ENCODE assay signal across 13 cellular contexts in the genomic region with DNA sequence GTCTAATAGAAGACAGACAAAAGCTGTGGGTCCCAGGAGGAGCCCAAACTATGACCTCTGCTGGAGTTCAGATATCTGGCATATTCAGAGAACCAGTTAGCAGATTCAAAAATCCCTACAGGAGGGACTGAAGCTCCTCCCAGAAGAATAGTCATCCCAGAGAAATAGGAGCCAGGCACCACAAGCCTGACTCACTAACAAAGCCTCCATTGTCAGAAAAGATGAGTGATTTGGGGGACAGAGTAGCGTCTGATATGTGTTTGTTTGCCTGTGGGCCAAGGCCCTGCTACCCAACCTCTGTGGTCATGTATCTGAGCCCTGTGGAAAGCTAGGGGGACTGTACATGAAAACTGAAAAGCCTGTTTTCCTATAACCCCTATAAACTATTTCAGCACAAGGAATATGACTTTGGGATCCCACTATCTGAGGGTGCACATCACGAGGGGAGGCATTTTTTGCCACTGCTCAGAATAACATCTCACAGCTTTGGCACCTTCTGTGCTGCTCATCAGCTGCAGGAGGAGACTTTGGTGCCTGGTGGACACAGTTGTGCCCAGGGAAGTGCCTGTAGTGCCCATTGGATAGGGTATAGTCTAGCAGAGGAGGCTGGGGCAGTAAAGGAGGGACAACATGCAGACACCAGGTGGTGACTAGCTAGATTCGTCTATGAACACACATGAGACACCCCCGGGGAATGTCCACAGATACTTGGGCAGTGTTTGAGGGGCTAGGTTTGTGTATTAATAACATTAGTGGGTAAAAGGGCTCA. TPM values are rescaled to one million over a fixed set of nuclear protein-coding genes. Genes with fewer than 3 reads are reported as not detected.
DNase-seq lines count a peak whose midpoint lies in the region; ATAC-seq and TF ChIP-seq lines count a peak whose summit lies in the region.
"Had no signal": no experiment of that assay in that cellular context is flagged by ENCODE, and none has a peak within 500 bp of the region (broad histone marks: within the 10 kb centered on the region; RNA-seq: fewer than 3 reads in every experiment).

No MANE protein-coding gene starts in this region.

- H3K4me3 ChIP-seq in A673 (ENCODE audit: low read depth, low read length, poor library complexity, severe bottlenecking) (no peak overlapping the region), PC-9 (no peak overlapping the region), Caco-2 (ENCODE audit: low read depth, low read length) (no peak overlapping the region)
- H3K4me3 ChIP-seq: skin epidermis, tibial artery had no signal

- no peaks in the 10 kb centered on the region for H3K79me2 ChIP-seq in PC-9 (ENCODE audit: low read depth)

- H3K27me3 Mint-ChIP-seq in Caco-2 (ENCODE audit: insufficient read depth, unreplicated experiment), result peaks cover 2% of the 10 kb centered on the region
- H3K27me3 Mint-ChIP-seq in immature natural killer cell (ENCODE audit: low read depth in 3 of 3), result peaks cover 2 to 12% (median 3%) of the 10 kb centered on the region in 3 donors

- H3K36me3 Mint-ChIP-seq in Caco-2 (ENCODE audit: insufficient read depth, unreplicated experiment), result no peaks in the 10 kb centered on the region
- no peaks in the 10 kb centered on the region for H3K36me3 Mint-ChIP-seq in immature natural killer cell

- H3K4me2 ChIP-seq in PC-9, result 0 out of 2 replicates have a peak overlapping the region, but pooled peaks have one; percentile 32

- CTCF ChIA-PET in A673 (lab: Charles Lee), result no interaction called here
- CTCF ChIA-PET in PC-9 (lab: Charles Lee), result interaction anchor here (0.6 to 1.5 kb wide), 4 partner anchors 11 to 1368 kb away, joined by 4 to 17 read pairs (median 10); no protein-coding TSS in a partner anchor
- CTCF ChIA-PET in Caco-2 (lab: Charles Lee), result no interaction called here

- peaks cover 17% of the 10 kb centered on the region; the same call in 1 of the 2 replicates for H3F3A ChIP-seq in PC-9 (ENCODE audit: insufficient read depth, low read depth)

- BruUV-seq in A673 (replicated peaks; lab: Mats Ljungman, UMichigan) (no TSS peak), PC-9 (replicated peaks; lab: Mats Ljungman, UMichigan) (no TSS peak), Caco-2 (replicated peaks; lab: Mats Ljungman, UMichigan) (no TSS peak)

- H3K4me3 Mint-ChIP-seq in Caco-2 (ENCODE audit: unreplicated experiment) (no peak overlapping the region), immature natural killer cell (no peak overlapping the region)

- no peaks in the 10 kb centered on the region for H4K20me1 ChIP-seq in PC-9 (ENCODE audit: insufficient read depth)

- no peak overlapping the region for H2AFZ ChIP-seq in PC-9

- TF ChIP-seq CTCF in A673 (conservative IDR thresholded peaks at IDR 0.05; ENCODE audit: low read depth, low read length), result no peak
- no peak for TF ChIP-seq CTCF in PC-9 (conservative IDR thresholded peaks at IDR 0.05)
- TF ChIP-seq CTCF in Caco-2 (IDR thresholded peaks at IDR 0.05; ENCODE audit: insufficient read depth in 1 of 2, low read depth in 1 of 2, low read length in 1 of 2, severe bottlenecking in 1 of 2, unreplicated experiment in 1 of 2), result no peak

- no peaks in the 10 kb centered on the region for H3K36me3 ChIP-seq in A673 (ENCODE audit: insufficient read depth, low read length, poor library complexity, severe bottlenecking)
- no peaks in the 10 kb centered on the region for H3K36me3 ChIP-seq in PC-9 (ENCODE audit: low read depth)
- no peaks in the 10 kb centered on the region for H3K36me3 ChIP-seq in Caco-2 (ENCODE audit: control insufficient read depth, insufficient read depth, low read length)
- H3K36me3 ChIP-seq: BE2C, tibial artery had no signal

- H3K27ac ChIP-seq in A673 (ENCODE audit: low read depth, low read length, poor library complexity, severe bottlenecking) (peak overlapping the region; percentile 24), PC-9 (peak overlapping the region; percentile 46; the same call in 1 of the 2 replicates)
- H3K27ac ChIP-seq: tibial artery had no signal

- H3K9me2 ChIP-seq in PC-9 (ENCODE audit: insufficient read depth), result no peaks in the 10 kb centered on the region

- POLR2A ChIA-PET in A673 (lab: Charles Lee; ENCODE audit: low non-redundant PET), result no interaction called here
- POLR2A ChIA-PET in PC-9 (lab: Charles Lee; ENCODE audit: unreplicated experiment), result interaction anchor here (0.6 to 0.7 kb wide), 2 partner anchors 12 to 403 kb away, joined by 3 to 5 read pairs; no protein-coding TSS in a partner anchor
- POLR2A ChIA-PET in Caco-2 (lab: Charles Lee), result no interaction called here

- H3K9me3 Mint-ChIP-seq in Caco-2 (ENCODE audit: unreplicated experiment) (no peaks in the 10 kb centered on the region), immature natural killer cell (no peaks in the 10 kb centered on the region)

- no peaks in the 10 kb centered on the region for H3K27me3 ChIP-seq in A673 (replicated peaks; ENCODE audit: insufficient read depth, low read depth, low read length, poor library complexity)
- no peaks in the 10 kb centered on the region for H3K27me3 ChIP-seq in PC-9 (ENCODE audit: insufficient read depth, low read depth)
- H3K27me3 ChIP-seq in Caco-2 (replicated peaks; ENCODE audit: control insufficient read depth, insufficient read depth, low read length), result no peaks in the 10 kb centered on the region
- H3K27me3 ChIP-seq: BE2C, tibial artery had no signal

- H3K4me1 Mint-ChIP-seq in Caco-2 (ENCODE audit: low read depth, unreplicated experiment) (no peaks in the 10 kb centered on the region), immature natural killer cell (no peaks in the 10 kb centered on the region)

- H3K27ac Mint-ChIP-seq in Caco-2 (ENCODE audit: unreplicated experiment) (no peak overlapping the region), immature natural killer cell (no peak overlapping the region)

- intact Hi-C loops in A673 (cut with micrococcal nuclease; ENCODE audit: unreplicated experiment) (no loop called here), PC-9 (cut with micrococcal nuclease; ENCODE audit: unreplicated experiment) (no loop called here), Caco-2 (cut with micrococcal nuclease; ENCODE audit: unreplicated experiment) (no loop called here)

- DNase-seq in A673 (ENCODE audit: low spot score) (peak; percentile 36), PC-9 (peak; percentile 46 to 82), midbrain (lab: John Stamatoyannopoulos, UW) (peak; percentile 85), Caco-2 (no peak), immature natural killer cell (no peak)
- DNase-seq: activated effector memory CD4-positive, alpha-beta T cell treated with anti-CD3 and anti-CD28 coated beads, Interleukin-2, amount 50 U/mL, for 16 hours; BE2C; NCI-H1092 treated with DMSO at 0.1 percent for 48 hours; tibial artery had no signal

- peaks cover 15% of the 10 kb centered on the region for H3K4me1 ChIP-seq in A673 (ENCODE audit: insufficient read depth, low read length, poor library complexity, severe bottlenecking)
- peaks cover 15% of the 10 kb centered on the region for H3K4me1 ChIP-seq in PC-9 (replicated peaks; ENCODE audit: insufficient read depth)
- H3K4me1 ChIP-seq in Caco-2, result no peaks in the 10 kb centered on the region

- H3K9me3 ChIP-seq in A673 (ENCODE audit: low read depth, low read length, poor library complexity, severe bottlenecking) (no peaks in the 10 kb centered on the region), PC-9 (ENCODE audit: insufficient read depth, low read depth) (no peaks in the 10 kb centered on the region), Caco-2 (no peaks in the 10 kb centered on the region)
- H3K9me3 ChIP-seq: BE2C, tibial artery had no signal

- ATAC-seq in esophagus mucosa (peak; percentile 75), GM19397 (IDR thresholded peaks at IDR 0.05; ENCODE audit: unreplicated experiment) (no peak), HG03378 (IDR thresholded peaks at IDR 0.05; ENCODE audit: unreplicated experiment) (no peak)

RNA-seq across cellular contexts. Expression of a gene that starts 9.7 kb away (rescaled TPM):
- total RNA-seq in A673 (2021), result 53.6 and 57.8 TPM in 2 replicates
- 31.2 and 33.4 TPM in 2 replicates for total RNA-seq in PC-9 (2021)
- 1.4 TPM for total RNA-seq in esophagus mucosa
- total RNA-seq in Caco-2 (2022), result 19.7 and 19.8 TPM in 2 replicates
- not detected for polyA plus RNA-seq in immature natural killer cell

RNA-seq across cellular contexts. Expression of a gene that starts 28.6 kb away (rescaled TPM):
- total RNA-seq in A673 (2021), result 6.2 and 6.6 TPM in 2 replicates
- 4.2 and 5.5 TPM in 2 replicates for total RNA-seq in PC-9 (2021)
- 1.4 TPM for total RNA-seq in esophagus mucosa
- total RNA-seq in Caco-2 (2022), result 1.7 and 1.9 TPM in 2 replicates
- under 1 TPM in 1 of 3 donors, not detected in 2; 0.40 TPM for polyA plus RNA-seq in immature natural killer cell

RNA-seq across cellular contexts. Expression of a gene that starts 29.0 kb away (rescaled TPM):
- total RNA-seq in A673 (2021), result 9.2 and 10.9 TPM in 2 replicates
- 6.2 and 6.3 TPM in 2 replicates for total RNA-seq in PC-9 (2021)
- total RNA-seq in esophagus mucosa, result 2.7 TPM
- 0.82 and 2.1 TPM in 2 replicates for total RNA-seq in Caco-2 (2022)
- polyA plus RNA-seq in immature natural killer cell, result under 1 TPM in 1 of 3 donors, not detected in 2; 0.68 TPM

Comparison
In these comparisons a context has a peak if more than half of its experiments do, and no peak if none do; other contexts are left out.
1. DNase-seq: peak in A673 (single experiment), PC-9 (2 of 2) and midbrain (single experiment); none in Caco-2 (0 of 2) and immature natural killer cell (0 of 3).